25 cellular contexts compared by ENCODE assay signal in the genomic region with DNA sequence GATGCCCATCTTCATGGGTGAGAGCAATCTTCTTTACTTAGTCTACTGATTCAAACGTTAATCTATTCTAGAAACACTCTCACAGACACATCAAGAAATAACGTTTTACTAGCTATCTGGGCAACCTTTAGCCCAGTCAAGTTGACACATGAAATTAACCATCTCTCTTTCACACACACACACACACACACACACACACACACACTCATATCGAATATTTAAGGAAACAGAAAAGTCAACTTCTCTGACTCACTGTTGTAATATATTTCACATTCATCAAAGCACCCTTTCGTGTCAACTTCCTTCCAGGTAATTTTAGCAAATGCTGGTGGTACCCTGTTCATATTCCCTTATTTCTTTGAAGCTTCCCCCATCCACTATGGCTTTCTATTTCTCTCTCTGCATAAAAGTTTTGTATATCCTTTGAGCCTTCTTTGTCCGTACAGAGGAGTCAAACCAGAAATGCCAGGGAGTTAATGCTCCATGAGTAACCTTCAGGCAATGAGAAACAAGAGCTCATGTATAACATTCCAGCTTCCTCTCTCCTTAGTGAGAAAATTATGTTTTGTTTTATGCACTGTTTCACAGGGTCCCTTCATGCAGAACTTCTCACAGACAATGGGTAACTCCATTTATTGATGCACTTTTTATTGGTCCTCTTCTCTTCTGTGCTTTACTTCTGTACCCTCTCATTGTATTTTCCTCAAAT.
DNase-seq lines count a peak whose midpoint lies in the region; ATAC-seq lines count a peak whose summit lies in the region.
"Had no signal": no experiment of that assay in that cellular context is flagged by ENCODE, and none has a peak within 500 bp of the region (broad histone marks: within the 10 kb centered on the region; RNA-seq: fewer than 3 reads in every experiment).

No MANE protein-coding gene starts in this region.

- H3K4me3 Mint-ChIP-seq in activated naive CD4-positive, alpha-beta T cell treated with anti-CD3 and anti-CD28 coated beads, Interleukin-2, amount 50 U/mL, for 24 hours = no peak overlapping the region
- no peak overlapping the region for H3K4me3 Mint-ChIP-seq in activated CD8-positive, alpha-beta T cell treated with anti-CD3 and anti-CD28 coated beads, Interleukin-2, amount 10 ng/mL, durations not matched to agents 7 days and 5 days
- H3K4me3 Mint-ChIP-seq: CD4-positive, CD25-positive, alpha-beta regulatory T cell; endodermal cell had no signal

- CTCF ChIA-PET in activated CD8-positive, alpha-beta T cell treated with anti-CD3 and anti-CD28 coated beads, Interleukin-2, amount 10 ng/mL, durations not matched to agents 7 days and 5 days (lab: Charles Lee) = interaction anchor here (0.6 to 0.8 kb wide), 3 partner anchors 20 to 860 kb away, joined by 3 to 4 read pairs (median 3); no protein-coding TSS in a partner anchor

- H3K27ac Mint-ChIP-seq in activated naive CD4-positive, alpha-beta T cell treated with anti-CD3 and anti-CD28 coated beads, Interleukin-2, amount 50 U/mL, for 24 hours = peak overlapping the region; percentile 85
- H3K27ac Mint-ChIP-seq in activated CD8-positive, alpha-beta T cell treated with anti-CD3 and anti-CD28 coated beads, Interleukin-2, amount 10 ng/mL, durations not matched to agents 7 days and 5 days = peak overlapping the region; percentile 16
- H3K27ac Mint-ChIP-seq: endodermal cell had no signal

- H3K27me3 Mint-ChIP-seq in activated naive CD4-positive, alpha-beta T cell treated with anti-CD3 and anti-CD28 coated beads, Interleukin-2, amount 50 U/mL, for 24 hours = no peaks in the 10 kb centered on the region
- no peaks in the 10 kb centered on the region for H3K27me3 Mint-ChIP-seq in activated CD8-positive, alpha-beta T cell treated with anti-CD3 and anti-CD28 coated beads, Interleukin-2, amount 10 ng/mL, durations not matched to agents 7 days and 5 days (ENCODE audit: low read depth)
- H3K27me3 Mint-ChIP-seq: CD4-positive, CD25-positive, alpha-beta regulatory T cell; naive B cell had no signal

- peaks cover 6% of the 10 kb centered on the region for H3K9me3 Mint-ChIP-seq in activated naive CD4-positive, alpha-beta T cell treated with anti-CD3 and anti-CD28 coated beads, Interleukin-2, amount 50 U/mL, for 24 hours
- peaks cover 10% of the 10 kb centered on the region for H3K9me3 Mint-ChIP-seq in activated CD8-positive, alpha-beta T cell treated with anti-CD3 and anti-CD28 coated beads, Interleukin-2, amount 10 ng/mL, durations not matched to agents 7 days and 5 days (ENCODE audit: insufficient read depth)

- H3K4me1 Mint-ChIP-seq in activated naive CD4-positive, alpha-beta T cell treated with anti-CD3 and anti-CD28 coated beads, Interleukin-2, amount 50 U/mL, for 24 hours = peaks cover 63% of the 10 kb centered on the region
- H3K4me1 Mint-ChIP-seq in activated CD8-positive, alpha-beta T cell treated with anti-CD3 and anti-CD28 coated beads, Interleukin-2, amount 10 ng/mL, durations not matched to agents 7 days and 5 days (ENCODE audit: low read depth) = peaks cover 40% of the 10 kb centered on the region

- DNase-seq in activated naive CD4-positive, alpha-beta T cell (lab: John Stamatoyannopoulos, UW) = no peak
- DNase-seq in activated CD8-positive, alpha-beta T cell treated with anti-CD3 and anti-CD28 coated beads, Interleukin-2, amount 10 ng/mL, durations not matched to agents 7 days and 5 days = no peak
- DNase-seq in amygdala (lab: John Stamatoyannopoulos, UW) = no peak
- no peak for DNase-seq in activated gamma-delta T cell treated with Interleukin-2 at 50 U/mL for 16 hours
- DNase-seq: activated CD4-positive, alpha-beta T cell treated with anti-CD3 and anti-CD28 coated beads, Interleukin-2, amount 50 U/mL, for 4 hours; activated T-cell treated with anti-CD3 and anti-CD28 coated beads, Interleukin-2, amount 50 U/mL, for 48 hours; amniotic stem cell; CD4-positive, CD25-positive, alpha-beta regulatory T cell; cortex of kidney; endodermal cell; GDM1; left cardiac atrium; MV-4-11; naive B cell; NCI-H1694 treated with DMSO at 0.1 percent for 48 hours; NCI-H2171 treated with DMSO at 0.1 percent for 48 hours; NCI-H526; RPMI8226; SK-N-SH; stimulated activated CD4-positive, alpha-beta T cell treated with anti-CD3 and anti-CD28 coated beads, Interleukin-12 subunit alpha, Interleukin-12 subunit beta, amount 100 ng/mL, for 4 hours; T-helper 2 cell had no signal

- H3K36me3 Mint-ChIP-seq in activated naive CD4-positive, alpha-beta T cell treated with anti-CD3 and anti-CD28 coated beads, Interleukin-2, amount 50 U/mL, for 24 hours = peaks cover 4% of the 10 kb centered on the region
- peaks cover 39% of the 10 kb centered on the region for H3K36me3 Mint-ChIP-seq in activated CD8-positive, alpha-beta T cell treated with anti-CD3 and anti-CD28 coated beads, Interleukin-2, amount 10 ng/mL, durations not matched to agents 7 days and 5 days (ENCODE audit: low read depth)
- H3K36me3 Mint-ChIP-seq: naive B cell had no signal

- POLR2A ChIA-PET in activated CD8-positive, alpha-beta T cell treated with anti-CD3 and anti-CD28 coated beads, Interleukin-2, amount 10 ng/mL, durations not matched to agents 7 days and 5 days (lab: Charles Lee) = no interaction called here

- ATAC-seq in activated CD8-positive, alpha-beta T cell treated with anti-CD3 and anti-CD28 coated beads, Interleukin-2, amount 10 ng/mL, durations not matched to agents 7 days and 5 days = no peak
- ATAC-seq in esophagus mucosa (peak; percentile 53), GM18870 (IDR thresholded peaks at IDR 0.05; ENCODE audit: unreplicated experiment) (no peak)
- ATAC-seq: HCT116, left cardiac atrium had no signal
